ENCODE assay signal across 8 cellular contexts in the genomic region with DNA sequence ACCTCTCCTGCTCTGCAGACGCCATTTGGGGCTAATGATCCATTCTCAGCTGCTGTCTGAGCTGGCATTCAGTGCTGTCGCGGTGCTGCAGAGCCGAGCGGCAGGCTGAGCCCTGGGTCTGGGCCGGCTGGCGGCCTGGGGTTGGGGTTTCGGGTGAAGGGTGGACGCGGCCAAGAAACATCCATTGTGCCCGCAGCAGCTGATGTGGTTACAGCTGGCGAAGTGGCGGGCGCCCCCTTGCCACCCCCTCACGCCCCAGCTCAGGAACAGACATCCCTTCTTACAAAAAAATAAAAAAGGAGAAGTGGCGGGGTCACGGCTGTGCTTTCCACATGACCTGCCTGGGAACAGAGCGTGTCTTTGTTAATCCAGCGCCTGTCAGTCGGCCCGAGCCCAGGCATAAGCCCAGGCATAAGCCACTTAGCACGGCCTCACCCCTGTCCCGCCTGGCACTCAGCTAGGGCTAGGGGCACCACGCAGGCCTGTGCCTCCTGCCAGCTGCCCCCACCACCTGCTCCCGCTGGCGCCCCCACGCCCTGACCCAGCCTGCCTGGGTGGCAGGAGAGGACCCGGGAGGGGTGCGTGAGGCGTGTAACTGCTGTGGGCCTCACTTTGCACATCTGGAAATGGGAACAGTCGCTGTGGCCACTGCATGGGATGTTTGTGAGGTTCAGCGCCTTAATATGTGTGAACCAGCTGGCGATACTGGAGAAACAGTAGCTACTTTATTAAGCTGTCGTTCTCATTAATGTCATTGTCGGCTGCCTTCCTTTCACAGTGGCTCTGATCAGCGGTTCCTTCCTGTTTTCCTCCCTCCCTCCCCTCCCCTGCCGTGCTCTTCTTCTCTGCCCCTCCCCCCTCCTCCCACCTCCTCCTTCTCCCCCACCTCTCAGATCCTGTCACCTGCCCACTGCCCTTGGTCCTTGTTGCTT.
A peak's percentile ranks its signal among the peaks of the same experiment; 100 is the strongest.
DNase-seq lines count a peak whose midpoint lies in the region; ATAC-seq and TF ChIP-seq lines count a peak whose summit lies in the region.

No MANE protein-coding gene starts in this region.

- peaks cover 81% of the 10 kb centered on the region for H3K4me1 ChIP-seq in cardiac muscle cell (ENCODE audit: low read depth)
- H3K4me1 ChIP-seq in skeletal muscle tissue (ENCODE audit: control insufficient read depth in 3 of 3, insufficient read depth in 3 of 3, low read length in 3 of 3), result peaks cover 77 to 94% (median 86%) of the 10 kb centered on the region in 3 donors
- peaks cover 3% of the 10 kb centered on the region for H3K4me1 ChIP-seq in foreskin keratinocyte

- no peak overlapping the region for H3K4me3 ChIP-seq in cardiac muscle cell
- H3K4me3 ChIP-seq in skeletal muscle tissue (ENCODE audit: low read length in 3 of 3), result peak overlapping the region; percentile 24 to 52 (median 46)

- H3K27me3 ChIP-seq in cardiac muscle cell (no peaks in the 10 kb centered on the region), skeletal muscle tissue (ENCODE audit: control insufficient read depth in 3 of 3, insufficient read depth in 3 of 3, low read length in 3 of 3) (no peaks in the 10 kb centered on the region), foreskin keratinocyte (peaks cover 5% of the 10 kb centered on the region)

- DNase-seq in activated CD4-positive, CD25-positive, alpha-beta regulatory T cell treated with anti-CD3 and anti-CD28 coated beads, Interleukin-2, amount 50 U/mL, for 72 hours, result peak; percentile 43
- DNase-seq in SKM-1 treated with dmso at 0.1 percent for 144 hours (lab: John Stamatoyannopoulos, UW; ENCODE audit: unreplicated experiment) (peak; percentile 77), cardiac muscle cell (ENCODE audit: low read depth in 1 of 2, low spot score in 1 of 2) (no peak), foreskin keratinocyte (no peak)

- ATAC-seq in activated CD4-positive, CD25-positive, alpha-beta regulatory T cell treated with anti-CD3 and anti-CD28 coated beads, Interleukin-2, amount 50 U/mL, for 24 hours, result no peak
- ATAC-seq in GM19452 (IDR thresholded peaks at IDR 0.05; ENCODE audit: unreplicated experiment) (no peak), foreskin keratinocyte (no peak), HG02938 (IDR thresholded peaks at IDR 0.05; ENCODE audit: unreplicated experiment) (no peak)

- H3K27ac ChIP-seq in cardiac muscle cell (peak overlapping the region; percentile 93), skeletal muscle tissue (ENCODE audit: low read depth, low read length) (peak overlapping the region; percentile 75), foreskin keratinocyte (no peak overlapping the region)

- H3K36me3 ChIP-seq in cardiac muscle cell (no peaks in the 10 kb centered on the region), skeletal muscle tissue (ENCODE audit: control insufficient read depth in 3 of 3, insufficient read depth in 3 of 3, low read length in 3 of 3) (no peaks in the 10 kb centered on the region)

- H3K9me3 ChIP-seq in cardiac muscle cell (ENCODE audit: low read depth), result no peaks in the 10 kb centered on the region
- H3K9me3 ChIP-seq in skeletal muscle tissue (ENCODE audit: control insufficient read depth in 3 of 3, low read length in 3 of 3), result no peaks in the 10 kb centered on the region

- H3K9ac ChIP-seq in skeletal muscle tissue (ENCODE audit: low read depth in 1 of 3, low read length in 3 of 3), result peak overlapping the region; percentile 47 to 70 (median 56)

- no peak for TF ChIP-seq CTCF in cardiac muscle cell (IDR thresholded peaks at IDR 0.05; ENCODE audit: low read depth, low read length)
- TF ChIP-seq CTCF in foreskin keratinocyte (conservative IDR thresholded peaks at IDR 0.05), result no peak

Comparison
In these comparisons a context has a peak if more than half of its experiments do, and no peak if none do; other contexts are left out.
1. DNase-seq: peak in activated CD4-positive, CD25-positive, alpha-beta regulatory T cell treated with anti-CD3 and anti-CD28 coated beads, Interleukin-2, amount 50 U/mL, for 72 hours (single experiment) and SKM-1 treated with dmso at 0.1 percent for 144 hours (single experiment); none in cardiac muscle cell (0 of 2) and foreskin keratinocyte (0 of 2).